In genomic region chr2:28751956-28752607, GRCh38 we compare ENCODE assay signal across 1 cellular context.
TF ChIP-seq lines count a peak whose summit lies in the region.

No MANE protein-coding gene starts in this region.

TF ChIP-seq in HepG2, 621 proteins besides CTCF, POLR2A, EP300 and RAD21 (continued from another document and continues in another):
- TF ChIP-seq, protein P1, sequence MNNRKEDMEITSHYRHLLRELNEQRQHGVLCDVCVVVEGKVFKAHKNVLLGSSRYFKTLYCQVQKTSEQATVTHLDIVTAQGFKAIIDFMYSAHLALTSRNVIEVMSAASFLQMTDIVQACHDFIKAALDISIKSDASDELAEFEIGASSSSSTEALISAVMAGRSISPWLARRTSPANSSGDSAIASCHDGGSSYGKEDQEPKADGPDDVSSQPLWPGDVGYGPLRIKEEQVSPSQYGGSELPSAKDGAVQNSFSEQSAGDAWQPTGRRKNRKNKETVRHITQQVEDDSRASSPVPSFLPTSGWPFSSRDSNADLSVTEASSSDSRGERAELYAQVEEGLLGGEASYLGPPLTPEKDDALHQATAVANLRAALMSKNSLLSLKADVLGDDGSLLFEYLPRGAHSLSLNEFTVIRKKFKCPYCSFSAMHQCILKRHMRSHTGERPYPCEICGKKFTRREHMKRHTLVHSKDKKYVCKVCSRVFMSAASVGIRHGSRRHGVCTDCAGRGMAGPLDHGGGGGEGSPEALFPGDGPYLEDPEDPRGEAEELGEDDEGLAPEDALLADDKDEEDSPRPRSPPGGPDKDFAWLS (CRISPR knock-in tag; IDR thresholded peaks at IDR 0.05; ENCODE audit: borderline replicate concordance): no peak
- TF ChIP-seq ZNF615 (CRISPR knock-in tag; IDR thresholded peaks at IDR 0.05; ENCODE audit: borderline replicate concordance) (no peak), NFIC (IDR thresholded peaks at IDR 0.05; ENCODE audit: low read length) (no peak), ZNF235 (CRISPR knock-in tag; IDR thresholded peaks at IDR 0.05; ENCODE audit: borderline replicate concordance) (no peak; the same call in 1 of the 2 replicates), ZNF30 (CRISPR knock-in tag; IDR thresholded peaks at IDR 0.05) (0 out of 2 replicates have a peak, but pooled peaks have one; percentile 59), MATR3 (CRISPR knock-in tag; IDR thresholded peaks at IDR 0.05) (no peak), ZNF17 (CRISPR knock-in tag; IDR thresholded peaks at IDR 0.05) (0 out of 2 replicates have a peak, but pooled peaks have one; percentile 25), SMAD3 (CRISPR knock-in tag; IDR thresholded peaks at IDR 0.05) (no peak), RBFOX2 (IDR thresholded peaks at IDR 0.05; ENCODE audit: low read depth, low read length) (peak; percentile 84), SRY (CRISPR knock-in tag; IDR thresholded peaks at IDR 0.05) (no peak), SIX1 (CRISPR knock-in tag; IDR thresholded peaks at IDR 0.05; ENCODE audit: borderline replicate concordance) (no peak), KLF16 (CRISPR knock-in tag; IDR thresholded peaks at IDR 0.05) (no peak), ZNF75D (CRISPR knock-in tag; IDR thresholded peaks at IDR 0.05; ENCODE audit: borderline replicate concordance) (no peak), ATF2 (CRISPR knock-in tag; IDR thresholded peaks at IDR 0.05) (no peak), SMAD1 (CRISPR knock-in tag; IDR thresholded peaks at IDR 0.05; ENCODE audit: borderline replicate concordance, low read depth) (no peak), PAWR (CRISPR knock-in tag; IDR thresholded peaks at IDR 0.05; ENCODE audit: borderline replicate concordance) (no peak; the same call in 1 of the 2 replicates), DR1 (CRISPR knock-in tag; IDR thresholded peaks at IDR 0.05) (no peak), THAP8 (CRISPR knock-in tag; IDR thresholded peaks at IDR 0.05; ENCODE audit: borderline replicate concordance) (0 out of 2 replicates have a peak, but pooled peaks have one; percentile 33), ZNF788 (CRISPR knock-in tag; IDR thresholded peaks at IDR 0.05; ENCODE audit: borderline replicate concordance) (peak; percentile 11; the same call in 1 of the 2 replicates), ZNF775 (CRISPR knock-in tag; IDR thresholded peaks at IDR 0.05; ENCODE audit: borderline replicate concordance) (no peak), JUNB (CRISPR knock-in tag; IDR thresholded peaks at IDR 0.05; ENCODE audit: borderline replicate concordance) (no peak), HDAC1 (CRISPR knock-in tag; IDR thresholded peaks at IDR 0.05) (no peak), AFF4 (CRISPR knock-in tag; IDR thresholded peaks at IDR 0.05) (no peak), SOX5 (CRISPR knock-in tag; IDR thresholded peaks at IDR 0.05; ENCODE audit: borderline replicate concordance) (no peak), MAFG (CRISPR knock-in tag; IDR thresholded peaks at IDR 0.05) (no peak), ZSCAN22 (CRISPR knock-in tag; IDR thresholded peaks at IDR 0.05) (no peak)
- TF ChIP-seq, protein P2, sequence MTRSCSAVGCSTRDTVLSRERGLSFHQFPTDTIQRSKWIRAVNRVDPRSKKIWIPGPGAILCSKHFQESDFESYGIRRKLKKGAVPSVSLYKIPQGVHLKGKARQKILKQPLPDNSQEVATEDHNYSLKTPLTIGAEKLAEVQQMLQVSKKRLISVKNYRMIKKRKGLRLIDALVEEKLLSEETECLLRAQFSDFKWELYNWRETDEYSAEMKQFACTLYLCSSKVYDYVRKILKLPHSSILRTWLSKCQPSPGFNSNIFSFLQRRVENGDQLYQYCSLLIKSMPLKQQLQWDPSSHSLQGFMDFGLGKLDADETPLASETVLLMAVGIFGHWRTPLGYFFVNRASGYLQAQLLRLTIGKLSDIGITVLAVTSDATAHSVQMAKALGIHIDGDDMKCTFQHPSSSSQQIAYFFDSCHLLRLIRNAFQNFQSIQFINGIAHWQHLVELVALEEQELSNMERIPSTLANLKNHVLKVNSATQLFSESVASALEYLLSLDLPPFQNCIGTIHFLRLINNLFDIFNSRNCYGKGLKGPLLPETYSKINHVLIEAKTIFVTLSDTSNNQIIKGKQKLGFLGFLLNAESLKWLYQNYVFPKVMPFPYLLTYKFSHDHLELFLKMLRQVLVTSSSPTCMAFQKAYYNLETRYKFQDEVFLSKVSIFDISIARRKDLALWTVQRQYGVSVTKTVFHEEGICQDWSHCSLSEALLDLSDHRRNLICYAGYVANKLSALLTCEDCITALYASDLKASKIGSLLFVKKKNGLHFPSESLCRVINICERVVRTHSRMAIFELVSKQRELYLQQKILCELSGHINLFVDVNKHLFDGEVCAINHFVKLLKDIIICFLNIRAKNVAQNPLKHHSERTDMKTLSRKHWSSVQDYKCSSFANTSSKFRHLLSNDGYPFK (CRISPR knock-in tag; IDR thresholded peaks at IDR 0.05; ENCODE audit: borderline replicate concordance): no peak; the same call in 1 of the 2 replicates
- TF ChIP-seq, protein P3, sequence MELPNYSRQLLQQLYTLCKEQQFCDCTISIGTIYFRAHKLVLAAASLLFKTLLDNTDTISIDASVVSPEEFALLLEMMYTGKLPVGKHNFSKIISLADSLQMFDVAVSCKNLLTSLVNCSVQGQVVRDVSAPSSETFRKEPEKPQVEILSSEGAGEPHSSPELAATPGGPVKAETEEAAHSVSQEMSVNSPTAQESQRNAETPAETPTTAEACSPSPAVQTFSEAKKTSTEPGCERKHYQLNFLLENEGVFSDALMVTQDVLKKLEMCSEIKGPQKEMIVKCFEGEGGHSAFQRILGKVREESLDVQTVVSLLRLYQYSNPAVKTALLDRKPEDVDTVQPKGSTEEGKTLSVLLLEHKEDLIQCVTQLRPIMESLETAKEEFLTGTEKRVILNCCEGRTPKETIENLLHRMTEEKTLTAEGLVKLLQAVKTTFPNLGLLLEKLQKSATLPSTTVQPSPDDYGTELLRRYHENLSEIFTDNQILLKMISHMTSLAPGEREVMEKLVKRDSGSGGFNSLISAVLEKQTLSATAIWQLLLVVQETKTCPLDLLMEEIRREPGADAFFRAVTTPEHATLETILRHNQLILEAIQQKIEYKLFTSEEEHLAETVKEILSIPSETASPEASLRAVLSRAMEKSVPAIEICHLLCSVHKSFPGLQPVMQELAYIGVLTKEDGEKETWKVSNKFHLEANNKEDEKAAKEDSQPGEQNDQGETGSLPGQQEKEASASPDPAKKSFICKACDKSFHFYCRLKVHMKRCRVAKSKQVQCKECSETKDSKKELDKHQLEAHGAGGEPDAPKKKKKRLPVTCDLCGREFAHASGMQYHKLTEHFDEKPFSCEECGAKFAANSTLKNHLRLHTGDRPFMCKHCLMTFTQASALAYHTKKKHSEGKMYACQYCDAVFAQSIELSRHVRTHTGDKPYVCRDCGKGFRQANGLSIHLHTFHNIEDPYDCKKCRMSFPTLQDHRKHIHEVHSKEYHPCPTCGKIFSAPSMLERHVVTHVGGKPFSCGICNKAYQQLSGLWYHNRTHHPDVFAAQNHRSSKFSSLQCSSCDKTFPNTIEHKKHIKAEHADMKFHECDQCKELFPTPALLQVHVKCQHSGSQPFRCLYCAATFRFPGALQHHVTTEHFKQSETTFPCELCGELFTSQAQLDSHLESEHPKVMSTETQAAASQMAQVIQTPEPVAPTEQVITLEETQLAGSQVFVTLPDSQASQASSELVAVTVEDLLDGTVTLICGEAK (IDR thresholded peaks at IDR 0.05): no peak
- TF ChIP-seq, protein P3 (CRISPR knock-in tag; IDR thresholded peaks at IDR 0.05): no peak
- TF ChIP-seq, protein P4, sequence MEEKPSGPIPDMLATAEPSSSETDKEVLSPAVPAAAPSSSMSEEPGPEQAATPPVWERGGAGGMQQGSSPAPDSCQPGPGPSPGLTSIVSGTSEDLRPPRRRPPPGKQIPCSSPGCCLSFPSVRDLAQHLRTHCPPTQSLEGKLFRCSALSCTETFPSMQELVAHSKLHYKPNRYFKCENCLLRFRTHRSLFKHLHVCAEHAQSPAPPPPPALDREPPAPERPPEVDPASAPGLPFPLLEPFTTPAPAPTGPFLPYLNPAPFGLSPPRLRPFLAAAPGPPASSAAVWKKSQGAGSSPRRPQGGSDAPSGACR (CRISPR knock-in tag; IDR thresholded peaks at IDR 0.05): peak; percentile 81; the same call in 1 of the 2 replicates
- TF ChIP-seq, protein P5, sequence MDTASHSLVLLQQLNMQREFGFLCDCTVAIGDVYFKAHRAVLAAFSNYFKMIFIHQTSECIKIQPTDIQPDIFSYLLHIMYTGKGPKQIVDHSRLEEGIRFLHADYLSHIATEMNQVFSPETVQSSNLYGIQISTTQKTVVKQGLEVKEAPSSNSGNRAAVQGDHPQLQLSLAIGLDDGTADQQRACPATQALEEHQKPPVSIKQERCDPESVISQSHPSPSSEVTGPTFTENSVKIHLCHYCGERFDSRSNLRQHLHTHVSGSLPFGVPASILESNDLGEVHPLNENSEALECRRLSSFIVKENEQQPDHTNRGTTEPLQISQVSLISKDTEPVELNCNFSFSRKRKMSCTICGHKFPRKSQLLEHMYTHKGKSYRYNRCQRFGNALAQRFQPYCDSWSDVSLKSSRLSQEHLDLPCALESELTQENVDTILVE (CRISPR knock-in tag; IDR thresholded peaks at IDR 0.05): peak; percentile 10; the same call in 1 of the 2 replicates
- TF ChIP-seq, protein P6, sequence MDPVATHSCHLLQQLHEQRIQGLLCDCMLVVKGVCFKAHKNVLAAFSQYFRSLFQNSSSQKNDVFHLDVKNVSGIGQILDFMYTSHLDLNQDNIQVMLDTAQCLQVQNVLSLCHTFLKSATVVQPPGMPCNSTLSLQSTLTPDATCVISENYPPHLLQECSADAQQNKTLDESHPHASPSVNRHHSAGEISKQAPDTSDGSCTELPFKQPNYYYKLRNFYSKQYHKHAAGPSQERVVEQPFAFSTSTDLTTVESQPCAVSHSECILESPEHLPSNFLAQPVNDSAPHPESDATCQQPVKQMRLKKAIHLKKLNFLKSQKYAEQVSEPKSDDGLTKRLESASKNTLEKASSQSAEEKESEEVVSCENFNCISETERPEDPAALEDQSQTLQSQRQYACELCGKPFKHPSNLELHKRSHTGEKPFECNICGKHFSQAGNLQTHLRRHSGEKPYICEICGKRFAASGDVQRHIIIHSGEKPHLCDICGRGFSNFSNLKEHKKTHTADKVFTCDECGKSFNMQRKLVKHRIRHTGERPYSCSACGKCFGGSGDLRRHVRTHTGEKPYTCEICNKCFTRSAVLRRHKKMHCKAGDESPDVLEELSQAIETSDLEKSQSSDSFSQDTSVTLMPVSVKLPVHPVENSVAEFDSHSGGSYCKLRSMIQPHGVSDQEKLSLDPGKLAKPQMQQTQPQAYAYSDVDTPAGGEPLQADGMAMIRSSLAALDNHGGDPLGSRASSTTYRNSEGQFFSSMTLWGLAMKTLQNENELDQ (CRISPR knock-in tag; IDR thresholded peaks at IDR 0.05; ENCODE audit: borderline replicate concordance): no peak
